ENCODE assay signal across 8 cellular contexts in genomic region chr13:45120967-45121366, GRCh38. TPM values are rescaled to one million over a fixed set of nuclear protein-coding genes. Genes with fewer than 3 reads are reported as not detected.
DNase-seq lines count a peak whose midpoint lies in the region; ATAC-seq and TF ChIP-seq lines count a peak whose summit lies in the region.

No MANE protein-coding gene starts in this region.

- TF ChIP-seq CTCF in ovary (IDR thresholded peaks at IDR 0.05) = no peak

- DNase-seq in D341Med (ENCODE audit: low spot score) = peak; percentile 19
- peak; percentile 41 for DNase-seq in Karpas-422
- DNase-seq in epithelial cell of prostate (ENCODE audit: low read depth, low spot score) = no peak
- no peak for DNase-seq in ovary
- DNase-seq in glomerular visceral epithelial cell (ENCODE audit: extremely low spot score) = no peak
- DNase-seq in occipital lobe (lab: John Stamatoyannopoulos, UW) = no peak
- no peak for DNase-seq in NCI-H510A (lab: John Stamatoyannopoulos, UW)

- no peaks in the 10 kb centered on the region for H3K27me3 ChIP-seq in Karpas-422 (ENCODE audit: low read length)
- H3K27me3 ChIP-seq in ovary = no peaks in the 10 kb centered on the region

- intact Hi-C loops in ovary (cut with DNase I) = no loop called here

- H3K9me3 ChIP-seq in Karpas-422 (ENCODE audit: low read length) (no peaks in the 10 kb centered on the region), ovary (no peaks in the 10 kb centered on the region)

- peak overlapping the region; percentile 83 for H3K4me2 ChIP-seq in Karpas-422 (ENCODE audit: low read depth, low read length, poor library complexity, severe bottlenecking)

- H3K4me1 ChIP-seq in Karpas-422 (ENCODE audit: low read length) (peaks cover 20% of the 10 kb centered on the region), ovary (ENCODE audit: insufficient read depth) (peaks cover 10% of the 10 kb centered on the region)

- no peaks in the 10 kb centered on the region; the same call in 1 of the 2 replicates for H3K9me2 ChIP-seq in Karpas-422 (replicated peaks; ENCODE audit: insufficient read depth, low read length)

- 0 to 1% (median 0%) methylated on average over 7 of the region's 7 CpGs for WGBS in ovary, 3 donors

- H3K36me3 ChIP-seq in Karpas-422 (ENCODE audit: insufficient read depth, low read length) = 0 out of 2 replicates have a peak, but pooled peaks cover 6% of the 10 kb centered on the region
- no peaks in the 10 kb centered on the region for H3K36me3 ChIP-seq in ovary

- H3K4me3 ChIP-seq in Karpas-422 (ENCODE audit: low read length) (peak overlapping the region; percentile 91), ovary (peak overlapping the region; percentile 90)

- H2AFZ ChIP-seq in Karpas-422 (ENCODE audit: low read length) = peak overlapping the region; percentile 17; the same call in 1 of the 2 replicates

- no peak for ATAC-seq in HG03097 (IDR thresholded peaks at IDR 0.05; ENCODE audit: low FRiP score, unreplicated experiment)

- TF ChIP-seq EP300 in ovary (IDR thresholded peaks at IDR 0.05) = no peak

- peaks cover 56% of the 10 kb centered on the region for H3K79me2 ChIP-seq in Karpas-422 (ENCODE audit: low read length)

- H3K9ac ChIP-seq in Karpas-422 (ENCODE audit: low read length) = peak overlapping the region; percentile 87

- H4K20me1 ChIP-seq in Karpas-422 (ENCODE audit: insufficient read depth, low read depth, low read length) = peaks cover 15% of the 10 kb centered on the region

- no peak for TF ChIP-seq POLR2A in ovary (IDR thresholded peaks at IDR 0.05)

- H3K27ac ChIP-seq in Karpas-422 (ENCODE audit: low read length) = 0 out of 2 replicates have a peak overlapping the region, but pooled peaks have one; percentile 20
- H3K27ac ChIP-seq in epithelial cell of prostate = peak overlapping the region; percentile 75
- H3K27ac ChIP-seq in ovary = no peak overlapping the region

RNA-seq across cellular contexts. Expression of gene GTF2F2, which starts 0.7 kb away (rescaled TPM):
- 29.3 and 31.7 TPM in 2 replicates for total RNA-seq in Karpas-422 (2014; rRNA removed; shearing (Covaris generic); ENCODE audit: low replicate concordance)
- total RNA-seq in ovary (10 to 100 TPM; 13.6 to 19.2 (median 14.6) TPM), occipital lobe (23.6 TPM)
- polyA plus RNA-seq in ovary = 10 to 100 TPM; 12.4 to 14.6 TPM

Comparison
In these comparisons a context has a peak if more than half of its experiments do, and no peak if none do; other contexts are left out.
1. DNase-seq: peak in D341Med (single experiment) and Karpas-422 (single experiment); none in epithelial cell of prostate (single experiment), ovary (0 of 5), glomerular visceral epithelial cell (single experiment), occipital lobe (single experiment) and NCI-H510A (single experiment).
2. H3K27ac ChIP-seq: peak in Karpas-422 (single experiment) and epithelial cell of prostate (single experiment); none in ovary (0 of 2).